Comparison of ENCODE assay signal across 8 cellular contexts in the genomic region with DNA sequence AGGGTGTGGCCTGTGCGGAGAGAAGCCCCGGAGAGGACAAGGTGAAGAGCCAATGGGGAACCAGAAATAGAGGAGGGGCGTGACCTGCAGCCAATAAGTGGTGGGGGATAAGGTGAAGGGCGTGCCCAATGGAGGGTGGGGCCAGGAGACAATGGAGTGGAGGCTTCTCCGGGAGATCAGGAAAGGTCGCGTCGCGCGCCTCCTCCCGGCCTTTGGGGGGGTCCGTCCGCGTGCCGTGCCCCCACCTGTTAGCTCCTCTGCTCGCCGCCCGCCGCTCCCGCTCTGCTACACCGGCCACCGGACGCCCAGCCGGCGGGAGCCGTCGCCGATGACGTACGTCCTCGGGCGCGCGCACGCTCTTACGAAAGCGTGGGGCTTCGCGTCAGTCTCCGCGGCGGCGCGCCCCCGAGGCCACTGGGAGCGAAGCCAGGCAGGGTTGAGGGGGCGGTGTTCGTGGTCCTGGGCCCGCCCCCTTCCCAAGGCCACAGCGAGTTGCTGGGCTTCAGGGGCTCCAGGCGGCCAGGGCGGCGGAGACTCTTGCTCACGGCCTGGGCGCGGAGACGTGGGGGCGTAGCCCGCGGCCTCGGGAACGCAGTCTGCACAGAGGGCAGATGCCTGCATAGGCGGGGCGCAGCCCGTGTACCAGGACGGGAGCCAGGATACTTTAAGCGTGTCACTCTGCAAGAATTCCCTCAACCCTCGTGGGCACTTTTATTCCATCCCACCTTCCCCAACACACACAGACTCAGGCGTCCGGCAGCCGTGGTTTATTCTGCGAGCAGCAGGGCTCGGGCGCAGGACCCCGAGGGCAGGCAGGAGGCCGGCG. TPM values are rescaled to one million over a fixed set of nuclear protein-coding genes. Genes with fewer than 3 reads are reported as not detected.
A peak's percentile ranks its signal among the peaks of the same experiment; 100 is the strongest.
DNase-seq lines count a peak whose midpoint lies in the region; ATAC-seq and TF ChIP-seq lines count a peak whose summit lies in the region.

A gene (minus strand): TSS at position 337 of the 826 bp plus-strand sequence. CDS start 3,353 bp downstream, outside the sequence.

- H4K20me1 ChIP-seq in SK-N-SH (ENCODE audit: insufficient read depth): no peaks in the 10 kb centered on the region; the same call in none of the 2 replicates

- H3K36me3 ChIP-seq in SK-N-SH (replicated peaks in 1 of 2; ENCODE audit: control insufficient read depth in 1 of 2, insufficient read depth in 2 of 2, low read length in 1 of 2): no peaks in the 10 kb centered on the region

- peak within 1 kb of the TSS; percentile 92 to 97 for H3K27ac ChIP-seq in SK-N-SH (ENCODE audit: low read depth in 2 of 2, low read length in 1 of 2)

- H3K36me3 Mint-ChIP-seq in activated naive CD4-positive, alpha-beta T cell treated with anti-CD3 and anti-CD28 coated beads, Interleukin-2, amount 10 ng/mL, durations not matched to agents 7 days and 5 days: peaks cover 4% of the 10 kb centered on the region

- H3K9me2 ChIP-seq in SK-N-SH: no peaks in the 10 kb centered on the region

- peaks cover 22 to 29% of the 10 kb centered on the region in 2 experiments for H3K4me1 ChIP-seq in SK-N-SH (ENCODE audit: control insufficient read depth in 1 of 2, insufficient read depth in 2 of 2, low read depth in 1 of 2, low read length in 1 of 2)

- H3K9me3 ChIP-seq in SK-N-SH: no peaks in the 10 kb centered on the region

- no peaks in the 10 kb centered on the region for H3K9me3 Mint-ChIP-seq in activated naive CD4-positive, alpha-beta T cell treated with anti-CD3 and anti-CD28 coated beads, Interleukin-2, amount 10 ng/mL, durations not matched to agents 7 days and 5 days

- H3K27me3 ChIP-seq in SK-N-SH (ENCODE audit: insufficient read depth): no peaks in the 10 kb centered on the region

- peaks cover 36% of the 10 kb centered on the region for H3F3A ChIP-seq in SK-N-SH (replicated peaks; ENCODE audit: insufficient read depth)

- peak; percentile 95 for ATAC-seq in HG02610 (IDR thresholded peaks at IDR 0.05; ENCODE audit: unreplicated experiment)

- peak within 1 kb of the TSS; percentile 92 for H3K4me2 ChIP-seq in SK-N-SH

- H3K4me3 Mint-ChIP-seq in activated naive CD4-positive, alpha-beta T cell treated with anti-CD3 and anti-CD28 coated beads, Interleukin-2, amount 10 ng/mL, durations not matched to agents 7 days and 5 days: no peak within 1 kb of the TSS

- peak within 1 kb of the TSS; percentile 66; the same call in 1 of the 2 replicates for H2AFZ ChIP-seq in SK-N-SH (ENCODE audit: low read depth)

- no peak for TF ChIP-seq EP300 in SK-N-SH (IDR thresholded peaks at IDR 0.05; ENCODE audit: borderline replicate concordance in 1 of 2, low read depth in 1 of 2, low read length in 1 of 2)

- H3K27me3 Mint-ChIP-seq in activated naive CD4-positive, alpha-beta T cell treated with anti-CD3 and anti-CD28 coated beads, Interleukin-2, amount 10 ng/mL, durations not matched to agents 7 days and 5 days: peaks cover 39% of the 10 kb centered on the region

- WGBS in SK-N-SH (ENCODE audit: low lambda C conversion rate): under 1% methylated on average over 30 of the region's 77 CpGs

- CTCF ChIA-PET in SK-N-SH (lab: Yijun Ruan, JAX): interaction anchor here (0.6 to 4.2 kb wide), 11 partner anchors 9 to 288 kb away, joined by 3 to 27 read pairs (median 6); a partner anchor contains a TSS
- CTCF ChIA-PET in activated naive CD4-positive, alpha-beta T cell treated with anti-CD3 and anti-CD28 coated beads, Interleukin-2, amount 10 ng/mL, durations not matched to agents 7 days and 5 days (lab: Charles Lee): interaction anchor here (0.9 to 4.9 kb wide), 17 partner anchors 10 to 239 kb away, joined by 3 to 43 read pairs (median 4); a partner anchor contains a TSS

- peak within 1 kb of the TSS; percentile 96 for H3K9ac ChIP-seq in SK-N-SH

- TF ChIP-seq CTCF in SK-N-SH (IDR thresholded peaks at IDR 0.05): no peak

- POLR2A ChIA-PET in SK-N-SH (lab: Yijun Ruan, JAX): interaction anchor here (0.7 to 2.0 kb wide), 7 partner anchors 8 to 77 kb away, joined by 3 to 12 read pairs (median 5); a partner anchor contains a TSS

- H3K4me3 ChIP-seq in GM08714 (ENCODE audit: low read length): peak within 1 kb of the TSS; percentile 61
- peak within 1 kb of the TSS; percentile 81 to 82 for H3K4me3 ChIP-seq in SK-N-SH (ENCODE audit: low read depth in 2 of 2, low read length in 1 of 2)

- peaks cover 21% of the 10 kb centered on the region for H3K79me2 ChIP-seq in SK-N-SH (ENCODE audit: insufficient read depth)

- DNase-seq in NCI-H1092 (lab: John Stamatoyannopoulos, UW) (peak; percentile 97), SK-N-SH (peak; percentile 99), globus pallidus (ENCODE audit: low spot score) (peak; percentile 97), nucleus accumbens (lab: John Stamatoyannopoulos, UW) (peak; percentile 79 to 97 (median 93)), superior temporal gyrus (ENCODE audit: extremely low spot score) (peak; percentile 97)
- peak; percentile 98 for DNase-seq in activated naive CD4-positive, alpha-beta T cell treated with anti-CD3 and anti-CD28 coated beads, Interleukin-2, amount 10 ng/mL, durations not matched to agents 7 days and 5 days

- peaks cover 25% of the 10 kb centered on the region for H3K4me1 Mint-ChIP-seq in activated naive CD4-positive, alpha-beta T cell treated with anti-CD3 and anti-CD28 coated beads, Interleukin-2, amount 10 ng/mL, durations not matched to agents 7 days and 5 days

- no peak within 1 kb of the TSS for H3K27ac Mint-ChIP-seq in activated naive CD4-positive, alpha-beta T cell treated with anti-CD3 and anti-CD28 coated beads, Interleukin-2, amount 10 ng/mL, durations not matched to agents 7 days and 5 days

- TF ChIP-seq RAD21 in SK-N-SH (IDR thresholded peaks at IDR 0.05; ENCODE audit: low read length): no peak

TF ChIP-seq in SK-N-SH, 30 proteins besides CTCF, POLR2A, EP300 and RAD21 (continues in another document):
- no peak for TF ChIP-seq YY1 (IDR thresholded peaks at IDR 0.05; ENCODE audit: low read depth)
- TF ChIP-seq NRF1 (IDR thresholded peaks at IDR 0.05; ENCODE audit: low read depth, low read length): peak; percentile 26; the same call in 1 of the 2 replicates
- TF ChIP-seq NFIC (IDR thresholded peaks at IDR 0.05; ENCODE audit: borderline replicate concordance): peak; percentile 44; the same call in 1 of the 2 replicates
- TF ChIP-seq RFX5 (IDR thresholded peaks at IDR 0.05; ENCODE audit: low read length): no peak
- TF ChIP-seq, protein P1, sequence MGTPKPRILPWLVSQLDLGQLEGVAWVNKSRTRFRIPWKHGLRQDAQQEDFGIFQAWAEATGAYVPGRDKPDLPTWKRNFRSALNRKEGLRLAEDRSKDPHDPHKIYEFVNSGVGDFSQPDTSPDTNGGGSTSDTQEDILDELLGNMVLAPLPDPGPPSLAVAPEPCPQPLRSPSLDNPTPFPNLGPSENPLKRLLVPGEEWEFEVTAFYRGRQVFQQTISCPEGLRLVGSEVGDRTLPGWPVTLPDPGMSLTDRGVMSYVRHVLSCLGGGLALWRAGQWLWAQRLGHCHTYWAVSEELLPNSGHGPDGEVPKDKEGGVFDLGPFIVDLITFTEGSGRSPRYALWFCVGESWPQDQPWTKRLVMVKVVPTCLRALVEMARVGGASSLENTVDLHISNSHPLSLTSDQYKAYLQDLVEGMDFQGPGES (IDR thresholded peaks at IDR 0.05; ENCODE audit: low read depth, low read length): peak; percentile 72
- no peak for TF ChIP-seq CHD2 (IDR thresholded peaks at IDR 0.05; ENCODE audit: low read length, partially characterized antibody)
- no peak for TF ChIP-seq TCF12 (IDR thresholded peaks at IDR 0.05)
- TF ChIP-seq SMC3 (IDR thresholded peaks at IDR 0.05; ENCODE audit: low read depth, low read length): no peak
- peak; percentile 56; the same call in 1 of the 2 replicates for TF ChIP-seq POLR2AphosphoS5 (IDR thresholded peaks at IDR 0.05; ENCODE audit: low read depth, low read length)
- TF ChIP-seq, protein P2, sequence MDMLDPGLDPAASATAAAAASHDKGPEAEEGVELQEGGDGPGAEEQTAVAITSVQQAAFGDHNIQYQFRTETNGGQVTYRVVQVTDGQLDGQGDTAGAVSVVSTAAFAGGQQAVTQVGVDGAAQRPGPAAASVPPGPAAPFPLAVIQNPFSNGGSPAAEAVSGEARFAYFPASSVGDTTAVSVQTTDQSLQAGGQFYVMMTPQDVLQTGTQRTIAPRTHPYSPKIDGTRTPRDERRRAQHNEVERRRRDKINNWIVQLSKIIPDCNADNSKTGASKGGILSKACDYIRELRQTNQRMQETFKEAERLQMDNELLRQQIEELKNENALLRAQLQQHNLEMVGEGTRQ (IDR thresholded peaks at IDR 0.05; ENCODE audit: borderline replicate concordance, low read depth, low read length): no peak
- no peak for TF ChIP-seq FOSL2 (IDR thresholded peaks at IDR 0.05; ENCODE audit: borderline replicate concordance, low read depth)
- peak; percentile 68 for TF ChIP-seq MXI1 (IDR thresholded peaks at IDR 0.05; ENCODE audit: low read depth, low read length)
- no peak for TF ChIP-seq EZH2phosphoT487 (IDR thresholded peaks at IDR 0.05; ENCODE audit: borderline replicate concordance, low read depth)
- TF ChIP-seq GATA2 (CRISPR knock-in tag; IDR thresholded peaks at IDR 0.05): no peak
- TF ChIP-seq RXRA (IDR thresholded peaks at IDR 0.05; ENCODE audit: borderline replicate concordance, low read depth): no peak
- TF ChIP-seq, protein P3, sequence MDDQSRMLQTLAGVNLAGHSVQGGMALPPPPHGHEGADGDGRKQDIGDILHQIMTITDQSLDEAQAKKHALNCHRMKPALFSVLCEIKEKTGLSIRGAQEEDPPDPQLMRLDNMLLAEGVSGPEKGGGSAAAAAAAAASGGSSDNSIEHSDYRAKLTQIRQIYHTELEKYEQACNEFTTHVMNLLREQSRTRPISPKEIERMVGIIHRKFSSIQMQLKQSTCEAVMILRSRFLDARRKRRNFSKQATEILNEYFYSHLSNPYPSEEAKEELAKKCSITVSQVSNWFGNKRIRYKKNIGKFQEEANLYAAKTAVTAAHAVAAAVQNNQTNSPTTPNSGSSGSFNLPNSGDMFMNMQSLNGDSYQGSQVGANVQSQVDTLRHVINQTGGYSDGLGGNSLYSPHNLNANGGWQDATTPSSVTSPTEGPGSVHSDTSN (IDR thresholded peaks at IDR 0.05): peak; percentile 98
- peak; percentile 30; the same call in 1 of the 2 replicates for TF ChIP-seq SIN3A (IDR thresholded peaks at IDR 0.05; ENCODE audit: borderline replicate concordance, low read depth, low read length)

RNA-seq across cellular contexts. Expression of the gene that starts here (rescaled TPM):
- polyA plus RNA-seq in SK-N-SH (2012; rRNA removed): 68.5 and 83.5 TPM in 2 replicates
- polyA plus RNA-seq in SK-N-SH (2012; cell fraction: cytosol; rRNA removed): 9.5 and 20.4 TPM in 2 replicates
- polyA plus RNA-seq in SK-N-SH (2012; cell fraction: nucleus; rRNA removed): 409 and 450 TPM in 2 replicates

Comparison
In these comparisons a context has a peak if more than half of its experiments do, and no peak if none do; other contexts are left out.
1. Peak in every context shown above with its lines: DNase-seq, ATAC-seq, H3K4me3 ChIP-seq and H3K27ac ChIP-seq.